In genomic region chr16:19521471-19522368, GRCh38 we compare ENCODE assay signal across 1 cellular context.
TF ChIP-seq lines count a peak whose summit lies in the region.

Gene GDE1 (minus strand): TSS chr16:19522098. CDS start chr16:19521964, 134 bp downstream.

TF ChIP-seq in WTC11, 78 proteins besides CTCF, POLR2A, EP300 and RAD21 (continued from another document):
- TF ChIP-seq GRHL2 (CRISPR knock-in tag; IDR thresholded peaks at IDR 0.05; ENCODE audit: insufficient replicate concordance, severe bottlenecking) (no peak), ZNF396 (CRISPR knock-in tag; IDR thresholded peaks at IDR 0.05; ENCODE audit: borderline replicate concordance) (no peak), HMGXB4 (CRISPR knock-in tag; IDR thresholded peaks at IDR 0.05) (peak; percentile 68; the same call in 1 of the 2 replicates), RELA (CRISPR knock-in tag; IDR thresholded peaks at IDR 0.05; ENCODE audit: borderline replicate concordance) (no peak), ZBTB21 (CRISPR knock-in tag; IDR thresholded peaks at IDR 0.05; ENCODE audit: borderline replicate concordance) (no peak), E2F4 (CRISPR knock-in tag; IDR thresholded peaks at IDR 0.05; ENCODE audit: borderline replicate concordance, low read depth) (no peak), TEAD4 (CRISPR knock-in tag; IDR thresholded peaks at IDR 0.05) (no peak), CREM (CRISPR knock-in tag; IDR thresholded peaks at IDR 0.05) (no peak), MXD4 (CRISPR knock-in tag; IDR thresholded peaks at IDR 0.05; ENCODE audit: borderline replicate concordance) (no peak), ESRRA (CRISPR knock-in tag; IDR thresholded peaks at IDR 0.05; ENCODE audit: borderline replicate concordance) (no peak), ZNF232 (CRISPR knock-in tag; IDR thresholded peaks at IDR 0.05) (0 out of 2 replicates have a peak, but pooled peaks have one; percentile 40), NR3C1 (CRISPR knock-in tag; conservative IDR thresholded peaks at IDR 0.05; ENCODE audit: low read depth) (no peak), ZNF425 (CRISPR knock-in tag; conservative IDR thresholded peaks at IDR 0.05) (no peak), GTF2I (CRISPR knock-in tag; conservative IDR thresholded peaks at IDR 0.05) (no peak), ZNF532 (CRISPR knock-in tag; IDR thresholded peaks at IDR 0.05; ENCODE audit: borderline replicate concordance) (no peak), NFYB (CRISPR knock-in tag; conservative IDR thresholded peaks at IDR 0.05; ENCODE audit: low read depth) (peak; percentile 17), ZNF121 (CRISPR knock-in tag; IDR thresholded peaks at IDR 0.05) (no peak), NFE2L1 (CRISPR knock-in tag; IDR thresholded peaks at IDR 0.05) (no peak), CDX4 (CRISPR knock-in tag; IDR thresholded peaks at IDR 0.05; ENCODE audit: borderline replicate concordance) (no peak), MLX (CRISPR knock-in tag; IDR thresholded peaks at IDR 0.05) (no peak), ELF4 (CRISPR knock-in tag; IDR thresholded peaks at IDR 0.05; ENCODE audit: low read depth) (0 out of 2 replicates have a peak, but pooled peaks have one; percentile 45), SP1 (CRISPR knock-in tag; conservative IDR thresholded peaks at IDR 0.05) (peak; percentile 74), MAX (CRISPR knock-in tag; IDR thresholded peaks at IDR 0.05) (peak; percentile 59), ZNF281 (CRISPR knock-in tag; IDR thresholded peaks at IDR 0.05) (no peak), CBFB (CRISPR knock-in tag; IDR thresholded peaks at IDR 0.05; ENCODE audit: low read depth) (no peak), ATF3 (CRISPR knock-in tag; conservative IDR thresholded peaks at IDR 0.05) (no peak), ZNF138 (CRISPR knock-in tag; conservative IDR thresholded peaks at IDR 0.05) (no peak), NFATC4 (CRISPR knock-in tag; IDR thresholded peaks at IDR 0.05) (no peak), E2F5 (CRISPR knock-in tag; IDR thresholded peaks at IDR 0.05) (peak; percentile 66; the same call in 1 of the 2 replicates), ZNF317 (CRISPR knock-in tag; IDR thresholded peaks at IDR 0.05; ENCODE audit: borderline replicate concordance, low read depth) (no peak), ATF2 (CRISPR knock-in tag; IDR thresholded peaks at IDR 0.05; ENCODE audit: borderline replicate concordance, low read depth) (no peak)
TF ChIP-seq in WTC11: peak in this region for 15.
